In the genomic region with DNA sequence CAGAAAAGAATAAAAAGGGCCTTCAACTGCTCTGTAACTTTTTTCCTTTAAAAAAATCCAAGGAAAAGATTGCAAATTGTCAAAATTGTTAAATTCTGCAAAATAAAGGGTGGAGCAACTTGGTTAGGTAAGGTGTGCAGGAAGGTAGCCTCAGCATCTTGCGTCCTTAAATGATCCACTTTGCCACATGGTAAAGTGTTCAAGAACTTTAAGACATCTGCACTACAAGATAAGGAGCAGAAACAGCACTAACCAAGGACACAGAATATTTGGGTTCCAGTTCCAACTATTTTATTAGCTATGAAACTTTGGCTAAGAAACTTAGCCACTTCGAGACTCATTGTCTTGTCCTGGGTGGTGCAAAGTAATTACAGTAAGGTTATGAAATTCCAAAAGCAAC, we compare ENCODE assay signal across 10 cellular contexts. TPM values are rescaled to one million over a fixed set of nuclear protein-coding genes. Genes with fewer than 3 reads are reported as not detected.
"Had no signal": no experiment of that assay in that cellular context is flagged by ENCODE, and none has a peak within 500 bp of the region (broad histone marks: within the 10 kb centered on the region; RNA-seq: fewer than 3 reads in every experiment).

No MANE protein-coding gene starts in this region.

- H3K9ac ChIP-seq: KMS-11 had no signal

- ATAC-seq: HepG2 had no signal

- H3K36me3 Mint-ChIP-seq: IgD-negative memory B cell had no signal

- H3K27ac Mint-ChIP-seq: IgD-negative memory B cell had no signal

- H3K27ac ChIP-seq: HL-60, KMS-11 had no signal

- H3K4me3 Mint-ChIP-seq: IgD-negative memory B cell had no signal

- FAIRE-seq: HepG2, HTR-8/SVneo had no signal

- H3K4me2 ChIP-seq: KMS-11 had no signal

- H3K9me3 Mint-ChIP-seq: IgD-negative memory B cell had no signal

- DNase-seq: IMR-90, KBM-7, KG1 had no signal

RNA-seq across cellular contexts. Expression of a gene that starts 53.7 kb away (rescaled TPM):
- total RNA-seq: HT-29, HT1080, IMR-90 had no signal
- polyA plus RNA-seq: IMR-90 had no signal
